8 cellular contexts compared by ENCODE assay signal in genomic region chrX:54044877-54045328, GRCh38. TPM values are rescaled to one million over a fixed set of nuclear protein-coding genes. Genes with fewer than 3 reads are reported as not detected.
DNase-seq lines count a peak whose midpoint lies in the region; ATAC-seq and TF ChIP-seq lines count a peak whose summit lies in the region.

No MANE protein-coding gene starts in this region.

- DNase-seq in BJ (ENCODE audit: low read depth) = no peak
- DNase-seq in HCT116 (ENCODE audit: low read depth, low spot score) = no peak
- DNase-seq in stimulated activated naive CD8-positive, alpha-beta T cell treated with anti-CD3 and anti-CD28 coated beads, Interleukin-15, amount 100 ng/mL, for 72 hours = no peak
- no peak for DNase-seq in stimulated activated naive CD4-positive, alpha-beta T cell treated with Interleukin-2 at 50 U/mL for 16 hours (lab: John Stamatoyannopoulos, UW)
- DNase-seq in DMS53 (lab: John Stamatoyannopoulos, UW) = no peak

- CTCF ChIA-PET in BJ (lab: Yijun Ruan, JAX) = interaction anchor here (1.1 to 1.9 kb wide), 2 partner anchors 16 to 20 kb away, joined by 4 read pairs; no protein-coding TSS in a partner anchor
- CTCF ChIA-PET in HCT116 (lab: Charles Lee) = interaction anchor here (1.4 kb wide), 1 partner anchor 23 kb away, joined by 3 read pairs; no protein-coding TSS in a partner anchor

- no peak overlapping the region for H2AFZ ChIP-seq in HCT116 (ENCODE audit: low read depth, low read length, poor library complexity, severe bottlenecking)

- H3K4me1 Mint-ChIP-seq in activated T-helper 17 cell treated with anti-CD3 and anti-CD28 coated beads, Interleukin-2, amount 50 U/mL, for 72 hours = peaks cover 8% of the 10 kb centered on the region
- H3K4me1 Mint-ChIP-seq in stimulated activated naive CD8-positive, alpha-beta T cell treated with anti-CD3 and anti-CD28 coated beads, Interleukin-15, amount 100 ng/mL, for 72 hours = peaks cover 16% of the 10 kb centered on the region

- no peaks in the 10 kb centered on the region for H3K9me3 ChIP-seq in HCT116 (ENCODE audit: control insufficient read depth in 1 of 2, insufficient read depth in 1 of 2, low read depth in 1 of 2, low read length in 2 of 2)
- H3K9me3 ChIP-seq in iPS-15b (ENCODE audit: control insufficient read depth, insufficient read depth, low read length) = no peaks in the 10 kb centered on the region

- peak overlapping the region; percentile 96 for H3K27ac Mint-ChIP-seq in activated T-helper 17 cell treated with anti-CD3 and anti-CD28 coated beads, Interleukin-2, amount 50 U/mL, for 72 hours
- peak overlapping the region; percentile 96 to 98 for H3K27ac Mint-ChIP-seq in stimulated activated naive CD8-positive, alpha-beta T cell treated with anti-CD3 and anti-CD28 coated beads, Interleukin-15, amount 100 ng/mL, for 72 hours

- ATAC-seq in HCT116 (no peak; the same call in 1 of the 2 replicates), GM19351 (IDR thresholded peaks at IDR 0.05; ENCODE audit: unreplicated experiment) (no peak)
- ATAC-seq in activated T-helper 17 cell treated with anti-CD3 and anti-CD28 coated beads, Interleukin-2, amount 50 U/mL, for 72 hours (replicated peaks) = no peak
- ATAC-seq in stimulated activated naive CD8-positive, alpha-beta T cell treated with anti-CD3 and anti-CD28 coated beads, Interleukin-15, amount 100 ng/mL, for 72 hours = no peak

- H3K4me1 ChIP-seq in HCT116 (ENCODE audit: control insufficient read depth in 1 of 2, insufficient read depth in 2 of 2, low read length in 2 of 2) (peaks cover 8 to 20% of the 10 kb centered on the region in 2 experiments), iPS-15b (ENCODE audit: control insufficient read depth, insufficient read depth, low read length) (no peaks in the 10 kb centered on the region)

- H3K9me2 ChIP-seq in HCT116 (ENCODE audit: insufficient read depth) = no peaks in the 10 kb centered on the region

- no peak for TF ChIP-seq RAD21 in HCT116 (IDR thresholded peaks at IDR 0.05; ENCODE audit: low read depth)

- peaks cover 35% of the 10 kb centered on the region for H3K36me3 Mint-ChIP-seq in activated T-helper 17 cell treated with anti-CD3 and anti-CD28 coated beads, Interleukin-2, amount 50 U/mL, for 72 hours (ENCODE audit: low read depth)

- RAD21 ChIA-PET in HCT116 (lab: Charles Lee; ENCODE audit: low non-redundant PET in 1 of 2, low total read pairs in 2 of 2, uncharacterized antibody in 2 of 2, unreplicated experiment in 2 of 2) = no interaction called here

- H4K20me1 ChIP-seq in HCT116 (ENCODE audit: insufficient read depth) = no peaks in the 10 kb centered on the region

- peak overlapping the region; percentile 80 for H3K9ac ChIP-seq in HCT116 (ENCODE audit: low read length)
- H3K9ac ChIP-seq in iPS-15b (ENCODE audit: low read depth, low read length) = peak overlapping the region; percentile 41

- H3K27me3 Mint-ChIP-seq in activated T-helper 17 cell treated with anti-CD3 and anti-CD28 coated beads, Interleukin-2, amount 50 U/mL, for 72 hours = no peaks in the 10 kb centered on the region
- H3K27me3 Mint-ChIP-seq in stimulated activated naive CD8-positive, alpha-beta T cell treated with anti-CD3 and anti-CD28 coated beads, Interleukin-15, amount 100 ng/mL, for 72 hours = no peaks in the 10 kb centered on the region

- no peak for TF ChIP-seq POLR2A in HCT116 (IDR thresholded peaks at IDR 0.05; ENCODE audit: borderline replicate concordance, extremely low read depth, insufficient read depth, insufficient read length)

- BruUV-seq in HCT116 (replicated peaks; lab: Mats Ljungman, UMichigan) = TSS peak; percentile 97

- no peaks in the 10 kb centered on the region for H3K9me3 Mint-ChIP-seq in activated T-helper 17 cell treated with anti-CD3 and anti-CD28 coated beads, Interleukin-2, amount 50 U/mL, for 72 hours
- no peaks in the 10 kb centered on the region for H3K9me3 Mint-ChIP-seq in stimulated activated naive CD8-positive, alpha-beta T cell treated with anti-CD3 and anti-CD28 coated beads, Interleukin-15, amount 100 ng/mL, for 72 hours

- TF ChIP-seq CTCF in BJ (IDR thresholded peaks at IDR 0.05; ENCODE audit: insufficient read depth, low read depth, low read length) (no peak), HCT116 (IDR thresholded peaks at IDR 0.05 in 2 of 3, conservative IDR thresholded peaks at IDR 0.05 in 1 of 3; ENCODE audit: borderline replicate concordance in 1 of 3, insufficient read depth in 1 of 3, low read depth in 2 of 3, low read length in 2 of 3) (no peak)

- H3K4me3 ChIP-seq in BJ (ENCODE audit: low read depth, low read length) = peak overlapping the region; percentile 69
- peak overlapping the region; percentile 44 to 74 for H3K4me3 ChIP-seq in HCT116 (replicated peaks in 1 of 2; ENCODE audit: low read depth in 1 of 2, low read length in 2 of 2)
- H3K4me3 ChIP-seq in iPS-15b (ENCODE audit: low read depth, low read length) = peak overlapping the region; percentile 58

- peak overlapping the region; percentile 79 for H3K4me2 ChIP-seq in HCT116 (ENCODE audit: low read length)

- POLR2A ChIA-PET in BJ (lab: Charles Lee) = no interaction called here
- POLR2A ChIA-PET in HCT116 (lab: Charles Lee) = no interaction called here

- H3K4me3 Mint-ChIP-seq in activated T-helper 17 cell treated with anti-CD3 and anti-CD28 coated beads, Interleukin-2, amount 50 U/mL, for 72 hours = peak overlapping the region; percentile 94
- peak overlapping the region; percentile 82 to 93 for H3K4me3 Mint-ChIP-seq in stimulated activated naive CD8-positive, alpha-beta T cell treated with anti-CD3 and anti-CD28 coated beads, Interleukin-15, amount 100 ng/mL, for 72 hours

- intact Hi-C loops in HCT116 (cut with micrococcal nuclease) = loop anchor here (5.0 kb wide), 1 partner anchor 137 kb away; the partner anchor contains the start of gene FAM120C

- H3K36me3 ChIP-seq in BJ (ENCODE audit: control insufficient read depth, insufficient read depth, low read length) (no peaks in the 10 kb centered on the region; the same call in 1 of the 2 replicates), HCT116 (ENCODE audit: control insufficient read depth in 1 of 2, insufficient read depth in 2 of 2, low read length in 2 of 2) (peaks cover 0 to 3% of the 10 kb centered on the region in 2 experiments; a peak in 2 of 4 replicates), iPS-15b (ENCODE audit: control insufficient read depth, insufficient read depth, low read length) (peaks cover 3% of the 10 kb centered on the region)

- H3K79me2 ChIP-seq in HCT116 (ENCODE audit: insufficient read depth, low read length) = peaks cover 7% of the 10 kb centered on the region

- no peaks in the 10 kb centered on the region for H3K27me3 ChIP-seq in BJ (ENCODE audit: control insufficient read depth, insufficient read depth, low read length)
- no peaks in the 10 kb centered on the region for H3K27me3 ChIP-seq in HCT116 (ENCODE audit: insufficient read depth, low read length)
- H3K27me3 ChIP-seq in iPS-15b (ENCODE audit: control insufficient read depth, insufficient read depth, low read length) = no peaks in the 10 kb centered on the region

- peak overlapping the region; percentile 81 for H3K27ac ChIP-seq in HCT116 (ENCODE audit: low read depth, low read length)

TF ChIP-seq in HCT116, 20 proteins besides CTCF, POLR2A, EP300 and RAD21 (continues in another document):
- no peak for TF ChIP-seq REST (IDR thresholded peaks at IDR 0.05; ENCODE audit: low read depth)
- TF ChIP-seq EGR1 (IDR thresholded peaks at IDR 0.05; ENCODE audit: low read depth) = no peak
- no peak for TF ChIP-seq EZH2phosphoT487 (IDR thresholded peaks at IDR 0.05; ENCODE audit: borderline replicate concordance)
- TF ChIP-seq ZNF274 (IDR thresholded peaks at IDR 0.05; ENCODE audit: low read depth, low read length) = no peak
- TF ChIP-seq FOSL1 (IDR thresholded peaks at IDR 0.05; ENCODE audit: low read depth) = no peak
- no peak for TF ChIP-seq ZFX (IDR thresholded peaks at IDR 0.05)
- no peak; the same call in 1 of the 2 replicates for TF ChIP-seq POLR2AphosphoS5 (IDR thresholded peaks at IDR 0.05; ENCODE audit: low read depth, low read length)
- no peak for TF ChIP-seq ATF3 (IDR thresholded peaks at IDR 0.05)
- no peak for TF ChIP-seq SRF (IDR thresholded peaks at IDR 0.05; ENCODE audit: low read depth)
- no peak for TF ChIP-seq JUND (IDR thresholded peaks at IDR 0.05)

RNA-seq across cellular contexts. Expression of gene PHF8, which starts 0.6 kb away (rescaled TPM):
- 10.6 and 11.2 TPM in 2 replicates for polyA plus RNA-seq in BJ (2011; rRNA removed)
- 17.5 and 32.1 TPM in 2 replicates for polyA minus RNA-seq in BJ (2011; rRNA and poly(A)+ RNA removed)
- 28.0 TPM for total RNA-seq in HCT116 (2021; ENCODE audit: unreplicated experiment)
- polyA plus RNA-seq in HCT116 (2012) = 15.3 and 16.7 TPM in 2 replicates
- total RNA-seq in activated T-helper 17 cell treated with anti-CD3 and anti-CD28 coated beads, Interleukin-2, amount 50 U/mL, for 72 hours = 10 to 100 TPM; 40.1 to 49.9 TPM
